In genomic region chr20:53091789-53092188, GRCh38 we compare ENCODE assay signal across 39 cellular contexts.
"Had no signal": no experiment of that assay in that cellular context is flagged by ENCODE, and none has a peak within 500 bp of the region (broad histone marks: within the 10 kb centered on the region; RNA-seq: fewer than 3 reads in every experiment).

No MANE protein-coding gene starts in this region.

- H3K4me1 ChIP-seq: ascending aorta, body of pancreas had no signal

- H3K27me3 Mint-ChIP-seq: activated naive CD4-positive, alpha-beta T cell treated with anti-CD3 and anti-CD28 coated beads, Interleukin-2, amount 10 ng/mL, durations not matched to agents 7 days and 5 days; activated naive CD4-positive, alpha-beta T cell treated with anti-CD3 and anti-CD28 coated beads, Interleukin-2, amount 50 U/mL, for 24 hours; activated naive CD8-positive, alpha-beta T cell; activated naive CD8-positive, alpha-beta T cell treated with anti-CD3 and anti-CD28 coated beads for 36 hours; activated naive CD8-positive, alpha-beta T cell treated with anti-CD3 and anti-CD28 coated beads, Interleukin-2, amount 10 ng/mL, durations not matched to agents 7 days and 5 days; activated naive CD8-positive, alpha-beta T cell treated with anti-CD3 and anti-CD28 coated beads, Interleukin-2, amount 50 U/mL, for 24 hours; activated T-cell treated with anti-CD3 and anti-CD28 coated beads, Interleukin-2, amount 50 U/mL, for 24 hours; activated T-helper 17 cell treated with anti-CD3 and anti-CD28 coated beads, Interleukin-2, amount 50 U/mL, for 72 hours had no signal

- H3K4me1 Mint-ChIP-seq: activated naive CD8-positive, alpha-beta T cell treated with anti-CD3 and anti-CD28 coated beads for 36 hours; activated naive CD8-positive, alpha-beta T cell treated with anti-CD3 and anti-CD28 coated beads, Interleukin-2, amount 10 ng/mL, durations not matched to agents 7 days and 5 days; central memory CD8-positive, alpha-beta T cell had no signal

- H3K9me3 ChIP-seq: adrenal gland, ascending aorta, body of pancreas, breast epithelium had no signal

- ATAC-seq: activated naive CD4-positive, alpha-beta T cell treated with anti-CD3 and anti-CD28 coated beads, Interleukin-2, amount 50 U/mL, for 72 hours; activated naive CD8-positive, alpha-beta T cell treated with anti-CD3 and anti-CD28 coated beads, Interleukin-2, amount 50 U/mL, for 24 hours; activated T-cell treated with anti-CD3 and anti-CD28 coated beads, Interleukin-2, amount 50 U/mL, for 4 hours; activated T-cell treated with anti-CD3 and anti-CD28 coated beads, Interleukin-2, amount 50 U/mL, for 72 hours; activated T-helper 17 cell treated with anti-CD3 and anti-CD28 coated beads, Interleukin-2, amount 50 U/mL, for 72 hours; body of pancreas had no signal

- H3K4me3 ChIP-seq: adrenal gland, ascending aorta, body of pancreas, breast epithelium, cardiac muscle cell had no signal

- DNase-seq: activated effector memory CD4-positive, alpha-beta T cell treated with anti-CD3 and anti-CD28 coated beads, Interleukin-2, amount 50 U/mL, for 16 hours; activated effector memory CD4-positive, alpha-beta T cell treated with Interleukin-2 at 50 U/mL for 16 hours; activated gamma-delta T cell; activated gamma-delta T cell treated with Interleukin-2 at 50 U/mL for 16 hours; activated naive CD4-positive, alpha-beta T cell; activated naive CD4-positive, alpha-beta T cell treated with anti-CD3 and anti-CD28 coated beads for 36 hours; activated naive CD4-positive, alpha-beta T cell treated with anti-CD3 and anti-CD28 coated beads, Interleukin-2, amount 10 ng/mL, durations not matched to agents 7 days and 5 days; activated naive CD4-positive, alpha-beta T cell treated with anti-CD3 and anti-CD28 coated beads, Interleukin-2, amount 50 U/mL, for 16 hours; activated naive CD4-positive, alpha-beta T cell treated with Interleukin-2 at 50 U/mL for 16 hours; activated naive CD8-positive, alpha-beta T cell treated with anti-CD3 and anti-CD28 coated beads for 36 hours; activated naive CD8-positive, alpha-beta T cell treated with anti-CD3 and anti-CD28 coated beads, Interleukin-2, amount 10 ng/mL, durations not matched to agents 7 days and 5 days; activated naive CD8-positive, alpha-beta T cell treated with anti-CD3 and anti-CD28 coated beads, Interleukin-2, amount 50 U/mL, for 24 hours; activated T-cell treated with anti-CD3 and anti-CD28 coated beads, Interleukin-2, amount 50 U/mL, for 1 hour; activated T-cell treated with anti-CD3 and anti-CD28 coated beads, Interleukin-2, amount 50 U/mL, for 24 hours; activated T-cell treated with anti-CD3 and anti-CD28 coated beads, Interleukin-2, amount 50 U/mL, for 4 hours; activated T-cell treated with anti-CD3 and anti-CD28 coated beads, Interleukin-2, amount 50 U/mL, for 48 hours; activated T-cell treated with anti-CD3 and anti-CD28 coated beads, Interleukin-2, amount 50 U/mL, for 72 hours; adrenal gland; amniotic stem cell; amygdala; anterior cingulate cortex; aorta; body of pancreas; brain microvascular endothelial cell; caudate nucleus; central memory CD4-positive, alpha-beta T cell; cerebellar nuclear complex had no signal

- H3K27ac ChIP-seq: adrenal gland, ascending aorta, body of pancreas, brain microvascular endothelial cell, breast epithelium, cardiac muscle cell had no signal

- FAIRE-seq: bronchial epithelial cell had no signal

- H3K27ac Mint-ChIP-seq: activated naive CD4-positive, alpha-beta T cell treated with anti-CD3 and anti-CD28 coated beads for 36 hours; activated naive CD4-positive, alpha-beta T cell treated with anti-CD3 and anti-CD28 coated beads, Interleukin-2, amount 10 ng/mL, durations not matched to agents 7 days and 5 days; activated naive CD4-positive, alpha-beta T cell treated with anti-CD3 and anti-CD28 coated beads, Interleukin-2, amount 50 U/mL, for 24 hours; activated naive CD8-positive, alpha-beta T cell; activated naive CD8-positive, alpha-beta T cell treated with anti-CD3 and anti-CD28 coated beads for 36 hours; activated naive CD8-positive, alpha-beta T cell treated with anti-CD3 and anti-CD28 coated beads, Interleukin-2, amount 10 ng/mL, durations not matched to agents 7 days and 5 days; activated naive CD8-positive, alpha-beta T cell treated with anti-CD3 and anti-CD28 coated beads, Interleukin-2, amount 50 U/mL, for 24 hours; activated T-cell treated with anti-CD3 and anti-CD28 coated beads, Interleukin-2, amount 50 U/mL, for 24 hours; activated T-cell treated with anti-CD3 and anti-CD28 coated beads, Interleukin-2, amount 50 U/mL, for 72 hours; activated T-helper 1 cell treated with anti-CD3 and anti-CD28 coated beads, Interleukin-12 subunit alpha, Interleukin-12 subunit beta, Interleukin-2, Interleukin-4 antibody, amounts not matched to agents 30 ng/mL and 10 ng/mL and 1 ng/mL, durations not matched to agents 14 hours and 24 hours and 36 hours; activated T-helper 17 cell treated with anti-CD3 and anti-CD28 coated beads, Interleukin-2, amount 50 U/mL, for 72 hours; activated T-helper 2 cell treated with anti-CD3 and anti-CD28 coated beads, Interferon-gamma antibody, Interleukin-2, Interleukin-4, amounts not matched to agents 10 μg/mL and 5 μg/mL and 100 μg/mL, durations not matched to agents 14 hours and 24 hours and 36 hours; brain had no signal

- H3K4me3 Mint-ChIP-seq: activated naive CD4-positive, alpha-beta T cell treated with anti-CD3 and anti-CD28 coated beads for 36 hours; activated naive CD4-positive, alpha-beta T cell treated with anti-CD3 and anti-CD28 coated beads, Interleukin-2, amount 10 ng/mL, durations not matched to agents 7 days and 5 days; activated naive CD4-positive, alpha-beta T cell treated with anti-CD3 and anti-CD28 coated beads, Interleukin-2, amount 50 U/mL, for 24 hours; activated naive CD8-positive, alpha-beta T cell; activated naive CD8-positive, alpha-beta T cell treated with anti-CD3 and anti-CD28 coated beads for 36 hours; activated naive CD8-positive, alpha-beta T cell treated with anti-CD3 and anti-CD28 coated beads, Interleukin-2, amount 10 ng/mL, durations not matched to agents 7 days and 5 days; activated naive CD8-positive, alpha-beta T cell treated with anti-CD3 and anti-CD28 coated beads, Interleukin-2, amount 50 U/mL, for 24 hours; activated T-cell treated with anti-CD3 and anti-CD28 coated beads, Interleukin-2, amount 50 U/mL, for 24 hours; activated T-cell treated with anti-CD3 and anti-CD28 coated beads, Interleukin-2, amount 50 U/mL, for 4 hours; activated T-cell treated with anti-CD3 and anti-CD28 coated beads, Interleukin-2, amount 50 U/mL, for 72 hours; activated T-helper 1 cell treated with anti-CD3 and anti-CD28 coated beads, Interleukin-12 subunit alpha, Interleukin-12 subunit beta, Interleukin-2, Interleukin-4 antibody, amounts not matched to agents 30 ng/mL and 10 ng/mL and 1 ng/mL, durations not matched to agents 14 hours and 24 hours and 36 hours; activated T-helper 17 cell treated with anti-CD3 and anti-CD28 coated beads, Interleukin-2, amount 50 U/mL, for 72 hours; brain; central memory CD8-positive, alpha-beta T cell had no signal

- H3K9me3 Mint-ChIP-seq: activated naive CD4-positive, alpha-beta T cell treated with anti-CD3 and anti-CD28 coated beads for 36 hours; activated naive CD4-positive, alpha-beta T cell treated with anti-CD3 and anti-CD28 coated beads, Interleukin-2, amount 10 ng/mL, durations not matched to agents 7 days and 5 days; activated naive CD4-positive, alpha-beta T cell treated with anti-CD3 and anti-CD28 coated beads, Interleukin-2, amount 50 U/mL, for 24 hours; activated naive CD8-positive, alpha-beta T cell treated with anti-CD3 and anti-CD28 coated beads for 36 hours; activated T-cell treated with anti-CD3 and anti-CD28 coated beads, Interleukin-2, amount 50 U/mL, for 24 hours; activated T-cell treated with anti-CD3 and anti-CD28 coated beads, Interleukin-2, amount 50 U/mL, for 4 hours; activated T-cell treated with anti-CD3 and anti-CD28 coated beads, Interleukin-2, amount 50 U/mL, for 72 hours; activated T-helper 17 cell treated with anti-CD3 and anti-CD28 coated beads, Interleukin-2, amount 50 U/mL, for 72 hours; activated T-helper 2 cell treated with anti-CD3 and anti-CD28 coated beads, Interferon-gamma antibody, Interleukin-2, Interleukin-4, amounts not matched to agents 10 μg/mL and 5 μg/mL and 100 μg/mL, durations not matched to agents 14 hours and 24 hours and 36 hours; central memory CD8-positive, alpha-beta T cell had no signal

- H3K36me3 Mint-ChIP-seq: activated naive CD8-positive, alpha-beta T cell treated with anti-CD3 and anti-CD28 coated beads for 36 hours; activated naive CD8-positive, alpha-beta T cell treated with anti-CD3 and anti-CD28 coated beads, Interleukin-2, amount 10 ng/mL, durations not matched to agents 7 days and 5 days had no signal

- H3K36me3 ChIP-seq: adrenal gland, ascending aorta, brain microvascular endothelial cell, breast epithelium, cardiac muscle cell had no signal

- H3K27me3 ChIP-seq: adrenal gland, ascending aorta, body of pancreas, brain microvascular endothelial cell, breast epithelium, cardiac muscle cell had no signal
